In genomic region chr11:19239039-19239438, GRCh38 we compare ENCODE assay signal across 13 cellular contexts. TPM values are rescaled to one million over a fixed set of nuclear protein-coding genes. Genes with fewer than 3 reads are reported as not detected.
A peak's percentile ranks its signal among the peaks of the same experiment; 100 is the strongest.
DNase-seq lines count a peak whose midpoint lies in the region; ATAC-seq and TF ChIP-seq lines count a peak whose summit lies in the region.
"Had no signal": no experiment of that assay in that cellular context is flagged by ENCODE, and none has a peak within 500 bp of the region (broad histone marks: within the 10 kb centered on the region; RNA-seq: fewer than 3 reads in every experiment).

No MANE protein-coding gene starts in this region.

- peak overlapping the region; percentile 85 for H3K4me3 ChIP-seq in BLaER1
- H3K4me3 ChIP-seq in GM08714 (ENCODE audit: low read length) = peak overlapping the region; percentile 68
- peak overlapping the region; percentile 87 for H3K4me3 ChIP-seq in PC-9
- H3K4me3 ChIP-seq in upper lobe of right lung = no peak overlapping the region

- H3K79me2 ChIP-seq in PC-9 (ENCODE audit: low read depth) = peaks cover 22% of the 10 kb centered on the region

- POLR2A ChIA-PET in PC-9 (lab: Charles Lee; ENCODE audit: unreplicated experiment) = interaction anchor here (0.7 kb wide), 1 partner anchor 160 kb away, joined by 10 read pairs; no protein-coding TSS in a partner anchor

- H3F3A ChIP-seq in PC-9 (ENCODE audit: insufficient read depth, low read depth) = peaks cover 27% of the 10 kb centered on the region

- ATAC-seq in HG03378 (IDR thresholded peaks at IDR 0.05; ENCODE audit: unreplicated experiment) = no peak
- no peak for ATAC-seq in upper lobe of right lung
- ATAC-seq: T-cell had no signal

- H3K4me1 ChIP-seq in BLaER1 = peaks cover 33% of the 10 kb centered on the region
- H3K4me1 ChIP-seq in PC-9 (replicated peaks; ENCODE audit: insufficient read depth) = peaks cover 42% of the 10 kb centered on the region
- peaks cover 21% of the 10 kb centered on the region for H3K4me1 ChIP-seq in upper lobe of right lung

- no TSS peak for BruUV-seq in PC-9 (replicated peaks; lab: Mats Ljungman, UMichigan)

- no peak for TF ChIP-seq POLR2A in erythroblast (IDR thresholded peaks at IDR 0.05; ENCODE audit: low read length)

- peak overlapping the region; percentile 80; the same call in 1 of the 2 replicates for H3K9ac ChIP-seq in BLaER1

- H2AFZ ChIP-seq in PC-9 = no peak overlapping the region

- no peak for DNase-seq in PC-9
- peak; percentile 27 to 40 for DNase-seq in erythroblast (lab: John Stamatoyannopoulos, UW)
- DNase-seq in ureter (ENCODE audit: low spot score) = no peak
- DNase-seq in head of caudate nucleus = no peak
- no peak for DNase-seq in upper lobe of right lung
- DNase-seq: Calu3; mesenchymal stem cell; MV-4-11; stimulated activated CD4-positive, alpha-beta T cell treated with anti-CD3 and anti-CD28 coated beads, Interleukin-4, amount 100 ng/mL, for 1 hour; T-cell had no signal

- H3K36me3 ChIP-seq in BLaER1 (peaks cover 49% of the 10 kb centered on the region), PC-9 (ENCODE audit: low read depth) (peaks cover 27% of the 10 kb centered on the region), upper lobe of right lung (no peaks in the 10 kb centered on the region)

- H3K27me3 ChIP-seq in BLaER1 = 0 out of 2 replicates have a peak, but pooled peaks cover 11% of the 10 kb centered on the region
- no peaks in the 10 kb centered on the region for H3K27me3 ChIP-seq in PC-9 (ENCODE audit: insufficient read depth, low read depth)
- peaks cover 49% of the 10 kb centered on the region for H3K27me3 ChIP-seq in upper lobe of right lung

- no peaks in the 10 kb centered on the region for H3K9me3 ChIP-seq in BLaER1
- H3K9me3 ChIP-seq in PC-9 (ENCODE audit: insufficient read depth, low read depth) = no peaks in the 10 kb centered on the region
- H3K9me3 ChIP-seq in upper lobe of right lung = no peaks in the 10 kb centered on the region

- H3K4me2 ChIP-seq in BLaER1 = peak overlapping the region; percentile 99
- H3K4me2 ChIP-seq in PC-9 = peak overlapping the region; percentile 94

- CTCF ChIA-PET in PC-9 (lab: Charles Lee) = no interaction called here

- H3K27ac ChIP-seq in BLaER1 (no peak overlapping the region), PC-9 (no peak overlapping the region), upper lobe of right lung (no peak overlapping the region)

- intact Hi-C loops in PC-9 (cut with micrococcal nuclease; ENCODE audit: unreplicated experiment) (no loop called here), head of caudate nucleus (cut with DNase I) (no loop called here), upper lobe of right lung (cut with DNase I) (no loop called here)

- H3K9me2 ChIP-seq in PC-9 (ENCODE audit: insufficient read depth) = no peaks in the 10 kb centered on the region

- TF ChIP-seq CTCF in PC-9 (conservative IDR thresholded peaks at IDR 0.05) (no peak), upper lobe of right lung (IDR thresholded peaks at IDR 0.05) (no peak)

- H4K20me1 ChIP-seq in BLaER1 (no peaks in the 10 kb centered on the region), PC-9 (ENCODE audit: insufficient read depth) (no peaks in the 10 kb centered on the region)

RNA-seq across cellular contexts. Expression of gene E2F8, which starts 1.7 kb away (rescaled TPM):
- 22.0 and 26.7 TPM in 2 replicates for total RNA-seq in PC-9 (2021)
- total RNA-seq in ureter = 3.0 TPM
- 0.38 TPM for total RNA-seq in upper lobe of right lung

RNA-seq across cellular contexts. Expression of gene CSRP3, which starts 37.3 kb away (rescaled TPM):
- not detected in 2 replicates for total RNA-seq in PC-9 (2021)
- 0.68 TPM for total RNA-seq in ureter
- not detected for total RNA-seq in upper lobe of right lung
- total RNA-seq: Calu3, T-cell had no signal

Comparison
In these comparisons a context has a peak if more than half of its experiments do, and no peak if none do; other contexts are left out.
1. DNase-seq: peak in erythroblast (2 of 2); none in PC-9 (0 of 2), ureter (single experiment), head of caudate nucleus (0 of 42) and upper lobe of right lung (single experiment).